25 cellular contexts compared by ENCODE assay signal in the genomic region with DNA sequence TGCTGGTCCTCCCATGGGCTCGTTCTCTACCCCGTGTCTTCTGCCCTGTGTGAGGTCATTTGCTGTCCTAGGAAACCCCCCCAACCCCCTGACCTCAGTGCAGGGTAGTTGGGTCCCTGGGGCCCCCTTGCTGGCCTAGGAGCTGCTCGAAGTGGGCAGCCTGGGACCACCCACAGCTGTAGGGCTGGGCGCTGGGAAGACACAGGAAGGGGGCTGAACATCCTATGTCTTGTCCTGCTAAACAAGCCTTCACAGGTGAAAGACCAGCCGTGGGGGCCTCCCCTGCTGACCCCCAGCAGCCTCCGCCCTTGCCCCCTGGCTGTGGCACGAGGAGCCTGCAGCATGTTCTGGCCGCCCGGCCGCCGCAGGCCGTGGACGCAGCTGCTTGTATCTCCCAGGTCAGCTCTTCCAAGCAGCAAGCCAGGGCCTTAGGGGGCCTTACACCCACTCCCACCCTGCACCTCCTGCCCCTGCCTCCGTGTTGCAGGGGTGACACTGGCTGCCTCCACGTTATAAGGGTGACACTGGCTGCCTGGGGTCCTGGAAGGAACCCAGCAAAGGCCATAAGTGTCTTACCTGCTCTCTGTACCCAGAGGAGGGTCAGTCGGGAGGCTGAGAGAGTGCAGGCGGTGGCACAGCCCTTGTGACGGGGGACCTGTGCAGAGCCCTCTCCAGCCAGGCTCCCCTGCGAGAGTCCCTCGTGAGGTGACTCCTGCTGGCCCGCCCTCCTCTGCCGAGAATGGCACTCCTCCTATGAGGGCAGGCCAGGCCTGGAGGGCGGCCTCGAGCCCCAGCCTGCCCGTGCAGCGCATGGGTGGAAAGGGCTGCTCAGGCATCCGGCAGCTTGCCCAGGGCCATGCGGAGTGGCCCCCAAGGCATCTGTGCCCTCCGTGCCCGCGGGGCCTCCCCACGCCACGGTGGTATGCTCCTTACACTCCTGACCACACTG. TPM values are rescaled to one million over a fixed set of nuclear protein-coding genes. Genes with fewer than 3 reads are reported as not detected.
A peak's percentile ranks its signal among the peaks of the same experiment; 100 is the strongest.
DNase-seq lines count a peak whose midpoint lies in the region; ATAC-seq, FAIRE-seq and TF ChIP-seq lines count a peak whose summit lies in the region.
"Had no signal": no experiment of that assay in that cellular context is flagged by ENCODE, and none has a peak within 500 bp of the region (broad histone marks: within the 10 kb centered on the region; RNA-seq: fewer than 3 reads in every experiment).

No MANE protein-coding gene starts in this region.

- no peak for FAIRE-seq in HepG2 (lab: Jason Lieb, UNC)
- FAIRE-seq: A204.1 had no signal

- no peak overlapping the region for H4K8ac ChIP-seq in mesenchymal stem cell (ENCODE audit: low read length)

- H3K4me1 ChIP-seq in right lobe of liver: no peaks in the 10 kb centered on the region
- H3K4me1 ChIP-seq in HepG2 (ENCODE audit: insufficient read depth, low read length): no peaks in the 10 kb centered on the region
- peaks cover 5% of the 10 kb centered on the region for H3K4me1 ChIP-seq in mesenchymal stem cell (ENCODE audit: control insufficient read depth, insufficient read depth, low read depth, low read length)

- H2BK15ac ChIP-seq in mesenchymal stem cell (ENCODE audit: low read depth, poor library complexity, severe bottlenecking): no peak overlapping the region

- in situ Hi-C loops in HepG2 (cut with HindIII; ENCODE audit: extremely low pct_ligation_motif_present, low pct_unique_long_range_greater_than_20kb): no loop called here

- TF ChIP-seq CTCF in right lobe of liver (IDR thresholded peaks at IDR 0.05): no peak
- no peak for TF ChIP-seq CTCF in HepG2 (CRISPR knock-in tag; IDR thresholded peaks at IDR 0.05)
- no peak for TF ChIP-seq CTCF in chondrocyte (IDR thresholded peaks at IDR 0.05)

- no peak overlapping the region for H3K23ac ChIP-seq in mesenchymal stem cell (ENCODE audit: low read length in 2 of 2)

- no peak for ATAC-seq in right lobe of liver
- ATAC-seq in HepG2: no peak
- ATAC-seq in HG03520 (IDR thresholded peaks at IDR 0.05; ENCODE audit: unreplicated experiment): no peak
- ATAC-seq: PC-3 had no signal

- H3K4me3 Mint-ChIP-seq in chondrocyte (ENCODE audit: unreplicated experiment): no peak overlapping the region
- H3K4me3 Mint-ChIP-seq: B cell; CD4-positive, alpha-beta T cell had no signal

- H2BK12ac ChIP-seq in mesenchymal stem cell (ENCODE audit: low read length in 2 of 2): no peak overlapping the region

- no peak for TF ChIP-seq RAD21 in HepG2 (CRISPR knock-in tag; IDR thresholded peaks at IDR 0.05)

- no peak overlapping the region for H3K4me3 ChIP-seq in right lobe of liver
- no peak overlapping the region for H3K4me3 ChIP-seq in HepG2 (replicated peaks in 1 of 3; ENCODE audit: insufficient read depth in 1 of 3, low read depth in 2 of 3, low read length in 3 of 3)
- no peak overlapping the region for H3K4me3 ChIP-seq in mesenchymal stem cell (ENCODE audit: insufficient read depth in 1 of 2, low read depth in 1 of 2, low read length in 2 of 2)
- H3K4me3 ChIP-seq: SK-N-MC had no signal

- TF ChIP-seq EP300 in HepG2 (IDR thresholded peaks at IDR 0.05; ENCODE audit: low read depth in 2 of 2, low read length in 2 of 2) (no peak), HepG2 (CRISPR knock-in tag; IDR thresholded peaks at IDR 0.05; ENCODE audit: borderline replicate concordance) (no peak)

- no peaks in the 10 kb centered on the region for H3K9me3 Mint-ChIP-seq in chondrocyte (ENCODE audit: low read depth)
- H3K9me3 Mint-ChIP-seq: CD4-positive, alpha-beta T cell had no signal

- H3K9me3 ChIP-seq in right lobe of liver: no peaks in the 10 kb centered on the region
- H3K9me3 ChIP-seq in HepG2 (ENCODE audit: low read length): no peaks in the 10 kb centered on the region
- H3K9me3 ChIP-seq in mesenchymal stem cell (ENCODE audit: control insufficient read depth, low read length): no peaks in the 10 kb centered on the region

- H3K27ac ChIP-seq in right lobe of liver (no peak overlapping the region), HepG2 (ENCODE audit: extremely low read length, insufficient read depth, low read length) (no peak overlapping the region), mesenchymal stem cell (ENCODE audit: low read length, poor library complexity, severe bottlenecking) (no peak overlapping the region)
- H3K27ac ChIP-seq: HL-60, KMS-11, SK-N-MC had no signal

- H3K79me2 ChIP-seq in HepG2 (ENCODE audit: insufficient read depth, low read length): no peaks in the 10 kb centered on the region

- CTCF ChIA-PET in HepG2 (lab: Yijun Ruan, JAX; ENCODE audit: low intra/inter-chr PET ratio, low total read pairs): no interaction called here

- H3K4me2 ChIP-seq in HepG2 (ENCODE audit: low read depth, low read length) (no peak overlapping the region), mesenchymal stem cell (ENCODE audit: low read length, poor library complexity, severe bottlenecking) (no peak overlapping the region)
- H3K4me2 ChIP-seq: KMS-11 had no signal

- H3K4ac ChIP-seq in mesenchymal stem cell (ENCODE audit: low read depth in 1 of 2, low read length in 2 of 2): no peak overlapping the region

- peaks cover 10% of the 10 kb centered on the region for H3K36me3 Mint-ChIP-seq in chondrocyte (ENCODE audit: low read depth)

- H3K14ac ChIP-seq in mesenchymal stem cell (ENCODE audit: low read length in 2 of 2): no peak overlapping the region

- POLR2A ChIA-PET in HepG2 (lab: Yijun Ruan, JAX): no interaction called here

- H3K18ac ChIP-seq in mesenchymal stem cell (ENCODE audit: low read depth in 1 of 2, low read length in 2 of 2): no peak overlapping the region

- TF ChIP-seq POLR2A in right lobe of liver (IDR thresholded peaks at IDR 0.05) (no peak), HepG2 (IDR thresholded peaks at IDR 0.05; ENCODE audit: insufficient read depth in 1 of 2, low read depth in 2 of 2, low read length in 2 of 2) (no peak)

- H2AK5ac ChIP-seq in mesenchymal stem cell (ENCODE audit: low read length, severe bottlenecking): no peak overlapping the region

- H2AFZ ChIP-seq in HepG2 (ENCODE audit: low read length) (no peak overlapping the region), mesenchymal stem cell (ENCODE audit: low read depth, low read length) (no peak overlapping the region)

- no peaks in the 10 kb centered on the region for H3K4me1 Mint-ChIP-seq in chondrocyte (ENCODE audit: low read depth)

- no peak overlapping the region for H2BK120ac ChIP-seq in mesenchymal stem cell (ENCODE audit: low read depth, low read length)

- H3K79me1 ChIP-seq in mesenchymal stem cell (replicated peaks; ENCODE audit: low read length, poor library complexity, severe bottlenecking): no peaks in the 10 kb centered on the region

- no peak overlapping the region for H3K27ac Mint-ChIP-seq in chondrocyte (ENCODE audit: unreplicated experiment)
- H3K27ac Mint-ChIP-seq: B cell; CD4-positive, alpha-beta T cell had no signal

- 89% methylated on average over 7 of the region's 33 CpGs for WGBS in right lobe of liver (ENCODE audit: insufficient coverage, low coverage, low lambda C conversion rate, missing lambda C conversion rate)
- WGBS in HepG2 (ENCODE audit: low lambda C conversion rate): 93% methylated on average over 10 of the region's 33 CpGs
- 94% methylated on average over 33 of the region's 33 CpGs for WGBS in mesenchymal stem cell

- H3K27me3 ChIP-seq in right lobe of liver: no peaks in the 10 kb centered on the region
- H3K27me3 ChIP-seq in HepG2 (ENCODE audit: control insufficient read depth in 1 of 2, insufficient read depth in 2 of 2, low read length in 2 of 2): no peaks in the 10 kb centered on the region
- H3K27me3 ChIP-seq in mesenchymal stem cell (ENCODE audit: control insufficient read depth in 1 of 2, insufficient read depth in 1 of 2, low read length in 2 of 2): no peaks in the 10 kb centered on the region

- no peak overlapping the region for H2BK5ac ChIP-seq in mesenchymal stem cell (ENCODE audit: low read depth, low read length, poor library complexity, severe bottlenecking)

- no peaks in the 10 kb centered on the region for H4K20me1 ChIP-seq in HepG2 (ENCODE audit: insufficient read depth, low read length)

- no peaks in the 10 kb centered on the region for H3K27me3 Mint-ChIP-seq in chondrocyte (ENCODE audit: low read depth)
- H3K27me3 Mint-ChIP-seq: B cell; CD4-positive, alpha-beta T cell had no signal

- no peaks in the 10 kb centered on the region for H3K36me3 ChIP-seq in right lobe of liver
- H3K36me3 ChIP-seq in HepG2 (replicated peaks in 1 of 2; ENCODE audit: control insufficient read depth in 1 of 2, insufficient read depth in 2 of 2, low read length in 2 of 2): no peaks in the 10 kb centered on the region
- H3K36me3 ChIP-seq in mesenchymal stem cell (ENCODE audit: control insufficient read depth in 1 of 2, insufficient read depth in 2 of 2, low read depth in 1 of 2, low read length in 2 of 2): peaks cover 43 to 91% of the 10 kb centered on the region in 2 experiments

- H3K9ac ChIP-seq in HepG2 (ENCODE audit: insufficient read depth, low read depth, low read length) (no peak overlapping the region), mesenchymal stem cell (ENCODE audit: low read length) (no peak overlapping the region)
- H3K9ac ChIP-seq: KMS-11 had no signal

- DNase-seq in right lobe of liver (peak in 2 of 3 donors; percentile 18 to 49), HepG2 (ENCODE audit: low spot score) (no peak), chondrocyte (ENCODE audit: low spot score) (peak; percentile 92), mesenchymal stem cell (no peak), NOMO-1 (lab: John Stamatoyannopoulos, UW; ENCODE audit: unreplicated experiment in 2 of 2) (no peak), NCI-H446 (lab: John Stamatoyannopoulos, UW) (no peak), NCI-H510A treated with DMSO at 0.1 percent for 48 hours (lab: John Stamatoyannopoulos, UW) (no peak)
- DNase-seq: CD4-positive, alpha-beta T cell; COR-L47; DMS79; IMR-90; NCI-H1105 treated with DMSO at 0.1 percent for 48 hours; NCI-H2081; NCI-H345; NCI-H526; PC-3; SHP77 treated with DMSO at 0.1 percent for 48 hours had no signal

- no TSS peak for BruUV-seq in HepG2 (replicated peaks; lab: Mats Ljungman, UMichigan)

- H4K91ac ChIP-seq in mesenchymal stem cell (ENCODE audit: low read length): peak overlapping the region; percentile 7

- intact Hi-C loops in right lobe of liver (cut with DNase I): no loop called here
- intact Hi-C loops in HepG2 (cut with micrococcal nuclease; ENCODE audit: unreplicated experiment): no loop called here

RNA-seq across cellular contexts. Expression of a gene that starts 11.5 kb away (rescaled TPM):
- total RNA-seq in right lobe of liver (under 1 TPM in 3 of 6 experiments, not detected in 3; 0.07 to 0.44 (median 0.35) TPM), HepG2 (2016; rRNA removed; fragmentation: Illumina TruSeq; extraction: Trizol) (0.27 and 0.55 TPM in 2 replicates), chondrocyte (0.60 to 2.9 TPM (median 2.2 TPM) in 3 replicates)
- total RNA-seq in HepG2 (2016; cell fraction: cytosol; rRNA removed; fragmentation: Illumina TruSeq; extraction: Trizol; ENCODE audit: low read depth): not detected in 2 replicates
- not detected in 2 replicates for total RNA-seq in HepG2 (2016; cell fraction: insoluble cytoplasmic fraction; rRNA removed; fragmentation: Illumina TruSeq; extraction: Trizol)
- not detected in 2 replicates for total RNA-seq in HepG2 (2016; cell fraction: membrane; rRNA removed; fragmentation: Illumina TruSeq; extraction: Trizol)
- total RNA-seq in HepG2 (2016; cell fraction: nucleus; rRNA removed; fragmentation: Illumina TruSeq; extraction: Trizol): not detected in 2 replicates
- 0.07 and 0.16 TPM in 2 replicates for polyA plus RNA-seq in HepG2 (2011; rRNA removed)
- not detected in 2 replicates for polyA plus RNA-seq in HepG2 (2011; cell fraction: cytosol; rRNA removed)
- 0.56 and 1.2 TPM in 2 replicates for polyA plus RNA-seq in HepG2 (2011; cell fraction: nucleus; rRNA removed)
- 0.13 and 0.23 TPM in 2 replicates for polyA plus RNA-seq in HepG2 (2012)
- polyA plus RNA-seq in HepG2 (2016; cell fraction: cytosol; fragmentation: Illumina TruSeq; extraction: Trizol; ENCODE audit: low read depth): not detected in 2 replicates
- not detected in 2 replicates for polyA plus RNA-seq in HepG2 (2016; cell fraction: insoluble cytoplasmic fraction; fragmentation: Illumina TruSeq; extraction: Trizol; ENCODE audit: low read depth)
- polyA plus RNA-seq in HepG2 (2016; cell fraction: membrane; fragmentation: Illumina TruSeq; extraction: Trizol; ENCODE audit: low read depth): not detected in 2 replicates
- not detected in 2 replicates for polyA plus RNA-seq in HepG2 (2016; cell fraction: nucleus; fragmentation: Illumina TruSeq; extraction: Trizol; ENCODE audit: insufficient read depth, low read depth)
- polyA minus RNA-seq in HepG2 (2011; rRNA and poly(A)+ RNA removed; ENCODE audit: low replicate concordance): 0.16 and 0.82 TPM in 2 replicates
- not detected in 2 replicates for polyA minus RNA-seq in HepG2 (2011; cell fraction: cytosol; rRNA and poly(A)+ RNA removed)
- polyA minus RNA-seq in HepG2 (2011; cell fraction: nucleus; rRNA and poly(A)+ RNA removed): 0.62 TPM in 1 of 2 replicates, not detected in the other
- 0.06 TPM for polyA plus RNA-seq in mesenchymal stem cell (2013, experiment 1 of 2)
- 0.04 TPM for polyA plus RNA-seq in mesenchymal stem cell (2013, experiment 2 of 2)
- total RNA-seq: HT1080, RPMI7951 had no signal

RNA-seq across cellular contexts. Expression of a gene that starts 32.8 kb away (rescaled TPM):
- total RNA-seq in right lobe of liver (10 to 100 TPM; 18.6 to 45.1 (median 29.2) TPM), HepG2 (2016; rRNA removed; fragmentation: Illumina TruSeq; extraction: Trizol) (19.1 and 35.2 TPM in 2 replicates), chondrocyte (83.6 to 91.9 TPM (median 85.1 TPM) in 3 replicates)
- 56.8 and 63.0 TPM in 2 replicates for total RNA-seq in HepG2 (2016; cell fraction: cytosol; rRNA removed; fragmentation: Illumina TruSeq; extraction: Trizol; ENCODE audit: low read depth)
- 14.0 and 38.5 TPM in 2 replicates for total RNA-seq in HepG2 (2016; cell fraction: insoluble cytoplasmic fraction; rRNA removed; fragmentation: Illumina TruSeq; extraction: Trizol)
- total RNA-seq in HepG2 (2016; cell fraction: membrane; rRNA removed; fragmentation: Illumina TruSeq; extraction: Trizol): 52.7 and 56.0 TPM in 2 replicates
- 47.2 and 51.4 TPM in 2 replicates for total RNA-seq in HepG2 (2016; cell fraction: nucleus; rRNA removed; fragmentation: Illumina TruSeq; extraction: Trizol)
- polyA plus RNA-seq in HepG2 (2011; rRNA removed): 85.7 and 85.8 TPM in 2 replicates
- 39.0 and 48.4 TPM in 2 replicates for polyA plus RNA-seq in HepG2 (2011; cell fraction: cytosol; rRNA removed)
- 409 and 581 TPM in 2 replicates for polyA plus RNA-seq in HepG2 (2011; cell fraction: nucleus; rRNA removed)
- polyA plus RNA-seq in HepG2 (2012): 58.3 and 62.1 TPM in 2 replicates
- polyA plus RNA-seq in HepG2 (2016; cell fraction: cytosol; fragmentation: Illumina TruSeq; extraction: Trizol; ENCODE audit: low read depth): 51.1 and 53.5 TPM in 2 replicates
- 36.2 and 45.8 TPM in 2 replicates for polyA plus RNA-seq in HepG2 (2016; cell fraction: insoluble cytoplasmic fraction; fragmentation: Illumina TruSeq; extraction: Trizol; ENCODE audit: low read depth)
- polyA plus RNA-seq in HepG2 (2016; cell fraction: membrane; fragmentation: Illumina TruSeq; extraction: Trizol; ENCODE audit: low read depth): 82.4 and 89.9 TPM in 2 replicates
- 244 and 255 TPM in 2 replicates for polyA plus RNA-seq in HepG2 (2016; cell fraction: nucleus; fragmentation: Illumina TruSeq; extraction: Trizol; ENCODE audit: insufficient read depth, low read depth)
- polyA minus RNA-seq in HepG2 (2011; rRNA and poly(A)+ RNA removed; ENCODE audit: low replicate concordance): 53.3 and 73.7 TPM in 2 replicates
- 58.3 and 59.6 TPM in 2 replicates for polyA minus RNA-seq in HepG2 (2011; cell fraction: cytosol; rRNA and poly(A)+ RNA removed)
- 88.5 and 90.4 TPM in 2 replicates for polyA minus RNA-seq in HepG2 (2011; cell fraction: nucleus; rRNA and poly(A)+ RNA removed)
- 66.6 TPM for polyA plus RNA-seq in mesenchymal stem cell (2013, experiment 1 of 2)
- polyA plus RNA-seq in mesenchymal stem cell (2013, experiment 2 of 2): 63.2 TPM

Comparison
In these comparisons a context has a peak if more than half of its experiments do, and no peak if none do; other contexts are left out.
1. DNase-seq: peak in right lobe of liver (2 of 3) and chondrocyte (single experiment); none in HepG2 (single experiment), mesenchymal stem cell (single experiment), NOMO-1 (0 of 2), NCI-H446 (0 of 2) and NCI-H510A treated with DMSO at 0.1 percent for 48 hours (single experiment).